ENCODE assay signal across 10 cellular contexts in genomic region chr10:113879691-113880090, GRCh38. TPM values are rescaled to one million over a fixed set of nuclear protein-coding genes. Genes with fewer than 3 reads are reported as not detected.
DNase-seq lines count a peak whose midpoint lies in the region; ATAC-seq and TF ChIP-seq lines count a peak whose summit lies in the region.
"Had no signal": no experiment of that assay in that cellular context is flagged by ENCODE, and none has a peak within 500 bp of the region (broad histone marks: within the 10 kb centered on the region; RNA-seq: fewer than 3 reads in every experiment).

No MANE protein-coding gene starts in this region.

- no peak overlapping the region for H3K27ac Mint-ChIP-seq in naive thymus-derived CD4-positive, alpha-beta T cell
- H3K27ac Mint-ChIP-seq: natural killer cell treated with Interleukin-12 subunit alpha and Interleukin-12 subunit beta and Interleukin-15 and Interleukin-18, amount 100 ng/mL, for 72 hours; stimulated activated effector memory CD8-positive, alpha-beta T cell treated with anti-CD3 and anti-CD28 coated beads, Interleukin-12 subunit alpha, Interleukin-12 subunit beta, amount 100 ng/mL, for 72 hours had no signal

- no peaks in the 10 kb centered on the region for H3K27me3 ChIP-seq in RWPE2 (ENCODE audit: insufficient read depth, poor library complexity, severe bottlenecking)
- no peaks in the 10 kb centered on the region for H3K27me3 ChIP-seq in naive thymus-derived CD4-positive, alpha-beta T cell (ENCODE audit: control insufficient read depth in 2 of 2, insufficient read depth in 2 of 2, low read length in 2 of 2)

- POLR2A ChIA-PET in naive thymus-derived CD4-positive, alpha-beta T cell (lab: Charles Lee) = no interaction called here

- no peaks in the 10 kb centered on the region for H3K9me3 Mint-ChIP-seq in naive thymus-derived CD4-positive, alpha-beta T cell
- H3K9me3 Mint-ChIP-seq: stimulated activated effector memory CD8-positive, alpha-beta T cell treated with anti-CD3 and anti-CD28 coated beads, Interleukin-12 subunit alpha, Interleukin-12 subunit beta, amount 100 ng/mL, for 72 hours had no signal

- no peak for DNase-seq in RWPE2 (ENCODE audit: low spot score)
- no peak for DNase-seq in naive thymus-derived CD4-positive, alpha-beta T cell
- no peak for DNase-seq in mesenteric fat pad (ENCODE audit: low spot score)
- no peak for DNase-seq in NCI-H1694 (lab: John Stamatoyannopoulos, UW)
- DNase-seq in ecto neural progenitor cell (ENCODE audit: low spot score) = no peak

- no peak overlapping the region for H3K4me3 Mint-ChIP-seq in naive thymus-derived CD4-positive, alpha-beta T cell
- H3K4me3 Mint-ChIP-seq: natural killer cell treated with Interleukin-12 subunit alpha and Interleukin-12 subunit beta and Interleukin-15 and Interleukin-18, amount 100 ng/mL, for 72 hours; stimulated activated effector memory CD8-positive, alpha-beta T cell treated with anti-CD3 and anti-CD28 coated beads, Interleukin-12 subunit alpha, Interleukin-12 subunit beta, amount 100 ng/mL, for 72 hours had no signal

- H3K36me3 ChIP-seq in RWPE2 (ENCODE audit: low read depth) = peaks cover 69% of the 10 kb centered on the region
- peaks cover 0 to 3% (median 0%) of the 10 kb centered on the region in 3 experiments for H3K36me3 ChIP-seq in naive thymus-derived CD4-positive, alpha-beta T cell (ENCODE audit: control insufficient read depth in 2 of 3, insufficient read depth in 3 of 3, low read length in 3 of 3)

- no peaks in the 10 kb centered on the region for H3K9me3 ChIP-seq in RWPE2 (ENCODE audit: severe bottlenecking)
- no peaks in the 10 kb centered on the region for H3K9me3 ChIP-seq in naive thymus-derived CD4-positive, alpha-beta T cell (ENCODE audit: control insufficient read depth in 2 of 3, low read length in 3 of 3)

- peaks cover 2 to 17% (median 15%) of the 10 kb centered on the region in 7 donors for H3K4me1 Mint-ChIP-seq in naive thymus-derived CD4-positive, alpha-beta T cell

- peaks cover 10% of the 10 kb centered on the region for H3K4me1 ChIP-seq in RWPE2 (ENCODE audit: insufficient read depth, poor library complexity, severe bottlenecking)
- H3K4me1 ChIP-seq in naive thymus-derived CD4-positive, alpha-beta T cell (ENCODE audit: control insufficient read depth in 2 of 2, insufficient read depth in 2 of 2, low read length in 2 of 2) = no peaks in the 10 kb centered on the region

- no peak for TF ChIP-seq CTCF in RWPE2 (IDR thresholded peaks at IDR 0.05; ENCODE audit: poor library complexity, severe bottlenecking)

- CTCF ChIA-PET in naive thymus-derived CD4-positive, alpha-beta T cell (lab: Charles Lee) = no interaction called here

- ATAC-seq in GM18511 (IDR thresholded peaks at IDR 0.05; ENCODE audit: unreplicated experiment) (peak; percentile 91), GM21423 (IDR thresholded peaks at IDR 0.05; ENCODE audit: unreplicated experiment) (peak; percentile 77), HG03060 (IDR thresholded peaks at IDR 0.05; ENCODE audit: low read depth, unreplicated experiment) (peak; percentile 83), RWPE2 (ENCODE audit: low read depth) (no peak)
- ATAC-seq in naive thymus-derived CD4-positive, alpha-beta T cell = no peak
- ATAC-seq: natural killer cell treated with Interleukin-12 subunit alpha and Interleukin-12 subunit beta and Interleukin-15 and Interleukin-18, amount 100 ng/mL, for 72 hours; stimulated activated effector memory CD8-positive, alpha-beta T cell treated with anti-CD3 and anti-CD28 coated beads, Interleukin-12 subunit alpha, Interleukin-12 subunit beta, amount 100 ng/mL, for 72 hours had no signal

- H3K27ac ChIP-seq in RWPE2 (ENCODE audit: poor library complexity, severe bottlenecking) = peak overlapping the region; percentile 3
- H3K27ac ChIP-seq in naive thymus-derived CD4-positive, alpha-beta T cell (ENCODE audit: low read depth, low read length) = no peak overlapping the region

- H3K27me3 Mint-ChIP-seq in naive thymus-derived CD4-positive, alpha-beta T cell = no peaks in the 10 kb centered on the region
- H3K27me3 Mint-ChIP-seq: natural killer cell treated with Interleukin-12 subunit alpha and Interleukin-12 subunit beta and Interleukin-15 and Interleukin-18, amount 100 ng/mL, for 72 hours had no signal

- H3K36me3 Mint-ChIP-seq in naive thymus-derived CD4-positive, alpha-beta T cell = peaks cover 3 to 55% (median 34%) of the 10 kb centered on the region in 5 donors

- intact Hi-C loops in naive thymus-derived CD4-positive, alpha-beta T cell (cut with micrococcal nuclease) = no loop called here

- H3K4me3 ChIP-seq in RWPE2 (ENCODE audit: severe bottlenecking) = no peak overlapping the region
- no peak overlapping the region for H3K4me3 ChIP-seq in naive thymus-derived CD4-positive, alpha-beta T cell (ENCODE audit: low read length)

RNA-seq across cellular contexts. Expression of gene NHLRC2, which starts 25.2 kb away (rescaled TPM):
- 10 to 100 TPM; 10.3 to 25.9 (median 20.5) TPM for total RNA-seq in naive thymus-derived CD4-positive, alpha-beta T cell
- polyA plus RNA-seq in naive thymus-derived CD4-positive, alpha-beta T cell = 1 to 10 TPM; 4.2 to 6.9 TPM
- 33.7 TPM for total RNA-seq in mesenteric fat pad

RNA-seq across cellular contexts. Expression of gene DCLRE1A, which starts 25.8 kb away (rescaled TPM):
- 10 to 100 TPM in 1 of 5 experiments, 1 to 10 TPM in 4; 1.5 to 12.9 (median 4.3) TPM for total RNA-seq in naive thymus-derived CD4-positive, alpha-beta T cell
- polyA plus RNA-seq in naive thymus-derived CD4-positive, alpha-beta T cell = 1 to 10 TPM; 2.1 to 3.8 TPM
- total RNA-seq in mesenteric fat pad = 2.7 TPM

Comparison
In these comparisons a context has a peak if more than half of its experiments do, and no peak if none do; other contexts are left out.
1. ATAC-seq: peak in GM18511 (single experiment), GM21423 (single experiment) and HG03060 (single experiment); none in RWPE2 (single experiment) and naive thymus-derived CD4-positive, alpha-beta T cell (single experiment).